ENCODE assay signal across 10 cellular contexts in genomic region chr7:73006491-73006890, GRCh38. TPM values are rescaled to one million over a fixed set of nuclear protein-coding genes. Genes with fewer than 3 reads are reported as not detected.
DNase-seq lines count a peak whose midpoint lies in the region; FAIRE-seq and TF ChIP-seq lines count a peak whose summit lies in the region.
"Not testable (repeated sequence)": the region's sequence is repeated elsewhere in the genome, so short reads cannot be mapped to it uniquely, and the experiment has no call there.
"Had no signal": no experiment of that assay in that cellular context is flagged by ENCODE, and none has a peak within 500 bp of the region (broad histone marks: within the 10 kb centered on the region; RNA-seq: fewer than 3 reads in every experiment).

No MANE protein-coding gene starts in this region.

- peak overlapping the region in 10 of 11 experiments; percentile 74 to 92 (median 84); a peak in 19 of 22 replicates for H3K27ac ChIP-seq in BLaER1 treated with 17β-estradiol and CSF1 and Interleukin-3, amounts not matched to agents 10 nM and 100 nM
- not testable (repeated sequence) for H3K27ac ChIP-seq in HUES64 (ENCODE audit: low read depth, low read length); WERI-Rb-1; fibroblast of lung (ENCODE audit: insufficient read depth, low read length); keratinocyte (ENCODE audit: control insufficient read depth, insufficient read depth, low read length); ovary
- H3K27ac ChIP-seq in adrenal gland, result peak overlapping the region in 1 of 5 donors; percentile 51

- not testable (repeated sequence) for H3K27me3 ChIP-seq in BLaER1 treated with 17β-estradiol and CSF1 and Interleukin-3, amounts not matched to agents 10 nM and 100 nM; HUES64 (ENCODE audit: insufficient read depth, low read length); WERI-Rb-1 (ENCODE audit: insufficient read depth, low read depth, severe bottlenecking); adrenal gland; fibroblast of lung (ENCODE audit: control insufficient read depth, insufficient read depth, low read length); keratinocyte (ENCODE audit: control insufficient read depth, extremely low read depth, insufficient read depth, low read length); ovary

- not testable (repeated sequence) for H3K79me2 ChIP-seq in fibroblast of lung (ENCODE audit: control insufficient read depth, insufficient read depth, low read length); keratinocyte (ENCODE audit: control insufficient read depth, insufficient read depth, low read length)

- intact Hi-C loops in adrenal gland (cut with DNase I); ovary (cut with DNase I): not testable (repeated sequence)

- H3K9me3 ChIP-seq in BLaER1 treated with 17β-estradiol and CSF1 and Interleukin-3, amounts not matched to agents 10 nM and 100 nM (replicated peaks in 1 of 11); HUES64 (ENCODE audit: insufficient read depth, low read depth, low read length); WERI-Rb-1 (ENCODE audit: severe bottlenecking); adrenal gland (replicated peaks in 1 of 3); fibroblast of lung (ENCODE audit: control insufficient read depth, insufficient read depth, low read depth, low read length); keratinocyte (ENCODE audit: control insufficient read depth, low read depth, low read length); ovary: not testable (repeated sequence)

- not testable (repeated sequence) for H2AFZ ChIP-seq in fibroblast of lung (ENCODE audit: low read length); keratinocyte (ENCODE audit: control insufficient read depth, low read length)

- H4K20me1 ChIP-seq in BLaER1 treated with 17β-estradiol and CSF1 and Interleukin-3, amounts not matched to agents 10 nM and 100 nM; fibroblast of lung (ENCODE audit: control insufficient read depth, extremely low read depth, insufficient read depth, low read length); keratinocyte (ENCODE audit: control insufficient read depth, extremely low read depth, insufficient read depth, low read length): not testable (repeated sequence)

- not testable (repeated sequence) for FAIRE-seq in keratinocyte (lab: Jason Lieb, UNC)

- TF ChIP-seq POLR2A in adrenal gland (IDR thresholded peaks at IDR 0.05); ovary (IDR thresholded peaks at IDR 0.05): not testable (repeated sequence)

- not testable (repeated sequence) for H3K36me3 ChIP-seq in BLaER1 treated with 17β-estradiol and CSF1 and Interleukin-3, amounts not matched to agents 10 nM and 100 nM; HUES64 (ENCODE audit: insufficient read depth, low read length); WERI-Rb-1; adrenal gland (replicated peaks in 1 of 2); fibroblast of lung (ENCODE audit: control insufficient read depth, insufficient read depth, low read length); keratinocyte (ENCODE audit: control insufficient read depth in 2 of 2, extremely low read depth in 1 of 2, insufficient read depth in 2 of 2, low read length in 2 of 2); ovary

- not testable (repeated sequence) for TF ChIP-seq CTCF in WERI-Rb-1 (IDR thresholded peaks at IDR 0.05; ENCODE audit: low read depth, low read length); adrenal gland (IDR thresholded peaks at IDR 0.05); fibroblast of lung (conservative IDR thresholded peaks at IDR 0.05 in 1 of 2, IDR thresholded peaks at IDR 0.05 in 1 of 2; ENCODE audit: low read depth in 1 of 2, low read length in 2 of 2); keratinocyte (optimal IDR thresholded peaks at IDR 0.05 in 1 of 3, IDR thresholded peaks at IDR 0.05 in 1 of 3, conservative IDR thresholded peaks at IDR 0.05 in 1 of 3; ENCODE audit: extremely low read depth in 1 of 3, insufficient read depth in 2 of 3, low read length in 3 of 3); ovary (IDR thresholded peaks at IDR 0.05)

- DNase-seq in WERI-Rb-1; keratinocyte (ENCODE audit: low read depth, low spot score): not testable (repeated sequence)
- DNase-seq in adrenal gland, result peak in 4 of 7 donors; percentile 6 to 56 (median 16)
- DNase-seq in fibroblast of lung (ENCODE audit: low read depth in 2 of 2), result peak in 1 of 2 donors; percentile 11
- DNase-seq in ovary, result peak in 4 of 5 donors; percentile 16 to 33 (median 28)
- peak; percentile 4 for DNase-seq in superior temporal gyrus (ENCODE audit: extremely low spot score)

- TF ChIP-seq EP300 in ovary (IDR thresholded peaks at IDR 0.05), result not testable (repeated sequence)

- H3K9me1 ChIP-seq in keratinocyte (ENCODE audit: control insufficient read depth, extremely low read depth, insufficient read depth, low read length), result not testable (repeated sequence)

- WGBS in HUES64, result 38% methylated on average over 9 of the region's 10 CpGs
- 18 to 23% (median 22%) methylated on average over 10 of the region's 10 CpGs for WGBS in adrenal gland, 4 donors
- WGBS in ovary, 3 donors, result 7 to 9% (median 7%) methylated on average over 10 of the region's 10 CpGs

- peak overlapping the region; percentile 73 to 86 (median 78) for H3K4me2 ChIP-seq in BLaER1 treated with 17β-estradiol and CSF1 and Interleukin-3, amounts not matched to agents 10 nM and 100 nM
- H3K4me2 ChIP-seq in fibroblast of lung (ENCODE audit: extremely low read depth, insufficient read depth, low read length), result peak overlapping the region; percentile 48
- peak overlapping the region; percentile 77 for H3K4me2 ChIP-seq in keratinocyte (ENCODE audit: control insufficient read depth, extremely low read depth, insufficient read depth, low read depth, low read length)

- not testable (repeated sequence) for H3K4me1 ChIP-seq in BLaER1 treated with 17β-estradiol and CSF1 and Interleukin-3, amounts not matched to agents 10 nM and 100 nM; HUES64 (ENCODE audit: insufficient read depth, low read length); adrenal gland (replicated peaks in 1 of 2); fibroblast of lung (ENCODE audit: control insufficient read depth, extremely low read depth, insufficient read depth, low read length); keratinocyte (ENCODE audit: control insufficient read depth, extremely low read depth, insufficient read depth, low read length); ovary (ENCODE audit: insufficient read depth)

- peak overlapping the region; percentile 60 to 86 (median 84); a peak in 20 of 22 replicates for H3K9ac ChIP-seq in BLaER1 treated with 17β-estradiol and CSF1 and Interleukin-3, amounts not matched to agents 10 nM and 100 nM
- H3K9ac ChIP-seq in HUES64 (ENCODE audit: low read depth, low read length) (peak overlapping the region; percentile 60; the same call in 1 of the 2 replicates), keratinocyte (ENCODE audit: control insufficient read depth, extremely low read depth, insufficient read depth, low read length) (peak overlapping the region; percentile 50)
- not testable (repeated sequence) for H3K9ac ChIP-seq in fibroblast of lung (ENCODE audit: insufficient read depth, low read length)

- peak overlapping the region; percentile 62 to 75 (median 69) for H3K4me3 ChIP-seq in BLaER1 treated with 17β-estradiol and CSF1 and Interleukin-3, amounts not matched to agents 10 nM and 100 nM
- H3K4me3 ChIP-seq in HUES64 (ENCODE audit: low read length) (peak overlapping the region; percentile 59), WERI-Rb-1 (ENCODE audit: low read depth, low read length) (peak overlapping the region; percentile 29), adrenal gland (peak overlapping the region in 1 of 4 donors; percentile 42), fibroblast of lung (replicated peaks in 1 of 4; ENCODE audit: control extremely low read depth in 1 of 4, insufficient read depth in 1 of 4, low read depth in 3 of 4, low read length in 4 of 4) (peak overlapping the region; percentile 21 to 55 (median 38)), keratinocyte (ENCODE audit: control insufficient read depth in 2 of 3, extremely low read depth in 1 of 3, insufficient read depth in 2 of 3, low read depth in 1 of 3, low read length in 3 of 3) (peak overlapping the region; percentile 31 to 54 (median 42))
- not testable (repeated sequence) for H3K4me3 ChIP-seq in ovary

- dilution Hi-C loops in keratinocyte (cut with MboI; ENCODE audit: extremely low pct_ligation_motif_present, low sequenced_read_pairs), result not testable (repeated sequence)

RNA-seq across cellular contexts. Expression of gene SPDYE8, which starts 23.1 kb away (rescaled TPM):
- polyA plus RNA-seq in HUES64 (2013, experiment 1 of 2), result not detected
- not detected for polyA plus RNA-seq in HUES64 (2013, experiment 2 of 2)
- total RNA-seq in adrenal gland (not detected), fibroblast of lung (not detected in 2 replicates), ovary (not detected)
- polyA plus RNA-seq in adrenal gland (not detected), fibroblast of lung (not detected in 2 replicates), keratinocyte (not detected in 3 replicates), ovary (under 1 TPM in 1 of 2 donors, not detected in 1; 0.10 TPM)
- 0.12 TPM in 1 of 2 replicates, not detected in the other for polyA plus RNA-seq in fibroblast of lung (2012)
- polyA minus RNA-seq in fibroblast of lung (ENCODE audit: low replicate concordance) (not detected in 2 replicates), keratinocyte (not detected in 3 replicates)
- not detected for polyA plus RNA-seq in keratinocyte (2011; ENCODE audit: low read depth)
- polyA plus RNA-seq in keratinocyte (2011; cell fraction: cytosol; rRNA removed), result not detected in 2 replicates
- polyA plus RNA-seq in keratinocyte (2011; cell fraction: nucleus; rRNA removed), result not detected in 2 replicates
- polyA plus RNA-seq in keratinocyte (2012; ENCODE audit: low replicate concordance), result 0.09 and 0.25 TPM in 2 replicates
- polyA minus RNA-seq in keratinocyte (2011; cell fraction: cytosol; rRNA and poly(A)+ RNA removed), result not detected
- polyA minus RNA-seq in keratinocyte (2011; cell fraction: nucleus; rRNA and poly(A)+ RNA removed), result not detected in 2 replicates
- total RNA-seq: H4 had no signal
- polyA plus RNA-seq: small intestine had no signal

RNA-seq across cellular contexts. Expression of gene TRIM74, which starts 37.2 kb away (rescaled TPM):
- polyA plus RNA-seq in HUES64 (2013, experiment 1 of 2), result not detected
- not detected for polyA plus RNA-seq in HUES64 (2013, experiment 2 of 2)
- total RNA-seq in adrenal gland (1 to 10 TPM in 7 of 8 donors, under 1 TPM in 1; 0.55 to 3.7 (median 2.1) TPM), fibroblast of lung (not detected in 2 replicates), ovary (1 to 10 TPM in 1 of 7 donors, under 1 TPM in 6; 0.23 to 1.2 (median 0.60) TPM)
- polyA plus RNA-seq in adrenal gland (1 to 10 TPM in 2 of 3 donors, under 1 TPM in 1; 0.16 to 5.5 (median 3.3) TPM), fibroblast of lung (not detected in 2 replicates), keratinocyte (0.03 to 0.19 TPM in 2 of 3 replicates, not detected in the other), ovary (under 1 TPM in 1 of 2 donors, not detected in 1; 0.63 TPM)
- polyA plus RNA-seq in fibroblast of lung (2012), result not detected in 2 replicates
- polyA minus RNA-seq in fibroblast of lung (ENCODE audit: low replicate concordance) (not detected in 2 replicates), keratinocyte (0.16 TPM in 1 of 3 replicates, not detected in the others)
- polyA plus RNA-seq in keratinocyte (2011; ENCODE audit: low read depth), result 0.96 TPM
- not detected in 2 replicates for polyA plus RNA-seq in keratinocyte (2011; cell fraction: cytosol; rRNA removed)
- polyA plus RNA-seq in keratinocyte (2011; cell fraction: nucleus; rRNA removed), result 0.56 and 1.0 TPM in 2 replicates
- polyA plus RNA-seq in keratinocyte (2012; ENCODE audit: low replicate concordance), result 0.14 TPM in 1 of 2 replicates, not detected in the other
- polyA minus RNA-seq in keratinocyte (2011; cell fraction: cytosol; rRNA and poly(A)+ RNA removed), result not detected
- polyA minus RNA-seq in keratinocyte (2011; cell fraction: nucleus; rRNA and poly(A)+ RNA removed), result not detected in 2 replicates
- total RNA-seq: H4 had no signal

RNA-seq across cellular contexts. Expression of gene SPDYE11, which starts 51.2 kb away (rescaled TPM):
- polyA plus RNA-seq in HUES64 (2013, experiment 1 of 2), result not detected
- polyA plus RNA-seq in HUES64 (2013, experiment 2 of 2), result not detected
- total RNA-seq in adrenal gland (not detected), fibroblast of lung (not detected in 2 replicates), ovary (not detected)
- polyA plus RNA-seq in adrenal gland (not detected), fibroblast of lung (not detected in 2 replicates), keratinocyte (not detected in 3 replicates), ovary (under 1 TPM in 1 of 2 donors, not detected in 1; 0.11 TPM)
- 0.12 TPM in 1 of 2 replicates, not detected in the other for polyA plus RNA-seq in fibroblast of lung (2012)
- polyA minus RNA-seq in fibroblast of lung (ENCODE audit: low replicate concordance) (not detected in 2 replicates), keratinocyte (not detected in 3 replicates)
- not detected for polyA plus RNA-seq in keratinocyte (2011; ENCODE audit: low read depth)
- not detected in 2 replicates for polyA plus RNA-seq in keratinocyte (2011; cell fraction: cytosol; rRNA removed)
- not detected in 2 replicates for polyA plus RNA-seq in keratinocyte (2011; cell fraction: nucleus; rRNA removed)
- 0.09 and 0.25 TPM in 2 replicates for polyA plus RNA-seq in keratinocyte (2012; ENCODE audit: low replicate concordance)
- not detected for polyA minus RNA-seq in keratinocyte (2011; cell fraction: cytosol; rRNA and poly(A)+ RNA removed)
- not detected in 2 replicates for polyA minus RNA-seq in keratinocyte (2011; cell fraction: nucleus; rRNA and poly(A)+ RNA removed)
- total RNA-seq: H4 had no signal
- polyA plus RNA-seq: small intestine had no signal
